8 cellular contexts compared by ENCODE assay signal in genomic region chr7:148701414-148701813, GRCh38. TPM values are rescaled to one million over a fixed set of nuclear protein-coding genes. Genes with fewer than 3 reads are reported as not detected.
DNase-seq lines count a peak whose midpoint lies in the region; ATAC-seq and TF ChIP-seq lines count a peak whose summit lies in the region.

No MANE protein-coding gene starts in this region.

- WGBS in mammary epithelial cell (ENCODE audit: low coverage, missing lambda C conversion rate) = 6% methylated on average over 1 of the region's 1 CpG

- peak overlapping the region; percentile 18 for H3K4me3 ChIP-seq in CD8-positive, alpha-beta memory T cell (ENCODE audit: low read length)
- H3K4me3 ChIP-seq in mammary epithelial cell (replicated peaks in 1 of 3; ENCODE audit: insufficient read depth in 1 of 3, low read depth in 2 of 3, low read length in 3 of 3) (peak overlapping the region in 1 of 3 experiments; percentile 79), lower lobe of right lung (no peak overlapping the region)

- in situ Hi-C loops in mammary epithelial cell (cut with MboI; ENCODE audit: low sequenced_read_pairs in 2 of 2) = no loop called here

- H3K4me1 Mint-ChIP-seq in CD8-positive, alpha-beta memory T cell = peaks cover 65 to 80% (median 77%) of the 10 kb centered on the region in 3 donors
- H3K4me1 Mint-ChIP-seq in naive B cell = peaks cover 57 to 67% (median 57%) of the 10 kb centered on the region in 3 donors

- no peaks in the 10 kb centered on the region for H3K36me3 ChIP-seq in CD8-positive, alpha-beta memory T cell (ENCODE audit: insufficient read depth, low read length)
- H3K36me3 ChIP-seq in mammary epithelial cell (ENCODE audit: insufficient read depth, low read length) (no peaks in the 10 kb centered on the region), lower lobe of right lung (no peaks in the 10 kb centered on the region)

- peaks cover 84% of the 10 kb centered on the region for H3K79me2 ChIP-seq in mammary epithelial cell (ENCODE audit: insufficient read depth, low read length)

- no peak overlapping the region for H3K9ac ChIP-seq in mammary epithelial cell (ENCODE audit: insufficient read depth, low read length)

- H3K4me2 ChIP-seq in mammary epithelial cell (ENCODE audit: insufficient read depth, low read depth, low read length) = peak overlapping the region; percentile 94

- peaks cover 69% of the 10 kb centered on the region for H3K4me1 ChIP-seq in CD8-positive, alpha-beta memory T cell (ENCODE audit: insufficient read depth, low read length)
- H3K4me1 ChIP-seq in mammary epithelial cell (ENCODE audit: insufficient read depth, low read length) = peaks cover 36% of the 10 kb centered on the region
- peaks cover 62% of the 10 kb centered on the region for H3K4me1 ChIP-seq in lower lobe of right lung

- H3K9me3 ChIP-seq in CD8-positive, alpha-beta memory T cell (ENCODE audit: low read length) = no peaks in the 10 kb centered on the region
- H3K9me3 ChIP-seq in mammary epithelial cell (replicated peaks; ENCODE audit: insufficient read depth, low read length) (no peaks in the 10 kb centered on the region), lower lobe of right lung (no peaks in the 10 kb centered on the region)

- DNase-seq in CD8-positive, alpha-beta memory T cell = no peak
- peak; percentile 41 to 48 for DNase-seq in Kasumi-1 (lab: John Stamatoyannopoulos, UW)
- DNase-seq in mammary epithelial cell = no peak
- no peak for DNase-seq in naive B cell
- DNase-seq in lower lobe of right lung = no peak
- DNase-seq in NOMO-1 treated with dmso at 0.1 percent for 144 hours (lab: John Stamatoyannopoulos, UW; ENCODE audit: unreplicated experiment) = no peak
- no peak for DNase-seq in HT-29 (ENCODE audit: low spot score)

- H3K27me3 ChIP-seq in CD8-positive, alpha-beta memory T cell (ENCODE audit: insufficient read depth, low read length, poor library complexity, severe bottlenecking) = no peaks in the 10 kb centered on the region
- H3K27me3 ChIP-seq in mammary epithelial cell (ENCODE audit: insufficient read depth, low read length) (no peaks in the 10 kb centered on the region), lower lobe of right lung (ENCODE audit: low read depth) (no peaks in the 10 kb centered on the region)

- no peaks in the 10 kb centered on the region for H3K27me3 Mint-ChIP-seq in CD8-positive, alpha-beta memory T cell
- no peaks in the 10 kb centered on the region for H3K27me3 Mint-ChIP-seq in naive B cell

- peak overlapping the region in 3 of 8 donors; percentile 44 to 83 (median 83) for H3K27ac Mint-ChIP-seq in CD8-positive, alpha-beta memory T cell
- peak overlapping the region in 2 of 6 donors; percentile 19 to 87 for H3K27ac Mint-ChIP-seq in naive B cell

- dilution Hi-C loops in mammary epithelial cell (cut with HindIII; ENCODE audit: low sequenced_read_pairs) = no loop called here

- H3K4me3 Mint-ChIP-seq in CD8-positive, alpha-beta memory T cell = peak overlapping the region; percentile 61 to 96 (median 90)
- peak overlapping the region; percentile 62 to 93 (median 88) for H3K4me3 Mint-ChIP-seq in naive B cell

- intact Hi-C loops in mammary epithelial cell (cut with micrococcal nuclease) (no loop called here), lower lobe of right lung (cut with DNase I) (no loop called here)

- CTCF ChIA-PET in CD8-positive, alpha-beta memory T cell (lab: Charles Lee) = no interaction called here
- CTCF ChIA-PET in mammary epithelial cell (lab: Charles Lee; ENCODE audit: low non-redundant PET) = no interaction called here

- no peak for TF ChIP-seq CTCF in mammary epithelial cell (conservative IDR thresholded peaks at IDR 0.05 in 1 of 2, IDR thresholded peaks at IDR 0.05 in 1 of 2; ENCODE audit: extremely low read depth in 1 of 2, insufficient read depth in 1 of 2, low read depth in 1 of 2, low read length in 2 of 2)
- no peak for TF ChIP-seq CTCF in lower lobe of right lung (IDR thresholded peaks at IDR 0.05)

- no peaks in the 10 kb centered on the region for H3K9me3 Mint-ChIP-seq in CD8-positive, alpha-beta memory T cell
- H3K9me3 Mint-ChIP-seq in naive B cell = no peaks in the 10 kb centered on the region

- POLR2A ChIA-PET in CD8-positive, alpha-beta memory T cell (lab: Charles Lee) = interaction anchor here (0.5 kb wide), 1 partner anchor 268 kb away, joined by 3 read pairs; no protein-coding TSS in a partner anchor

- no peak overlapping the region for H3K27ac ChIP-seq in CD8-positive, alpha-beta memory T cell (ENCODE audit: low read depth, low read length)
- no peak overlapping the region for H3K27ac ChIP-seq in mammary epithelial cell (ENCODE audit: insufficient read depth, low read depth, low read length)
- H3K27ac ChIP-seq in lower lobe of right lung = no peak overlapping the region

- peaks cover 15% of the 10 kb centered on the region for H4K20me1 ChIP-seq in mammary epithelial cell (ENCODE audit: insufficient read depth, low read length)

- BruUV-seq in mammary epithelial cell (replicated peaks; lab: Mats Ljungman, UMichigan) = no TSS peak

- ATAC-seq in naive B cell (ENCODE audit: low read depth in 2 of 2) (no peak), lower lobe of right lung (no peak), HG03565 (IDR thresholded peaks at IDR 0.05; ENCODE audit: unreplicated experiment) (no peak)

- no peak overlapping the region for H2AFZ ChIP-seq in mammary epithelial cell (ENCODE audit: low read depth, low read length)

- H3K36me3 Mint-ChIP-seq in CD8-positive, alpha-beta memory T cell = peaks cover 0 to 6% (median 0%) of the 10 kb centered on the region in 3 donors
- H3K36me3 Mint-ChIP-seq in naive B cell = no peaks in the 10 kb centered on the region

RNA-seq across cellular contexts. Expression of gene CUL1, which starts 2.7 kb away (rescaled TPM):
- 10 to 100 TPM; 92.2 to 93.4 TPM for total RNA-seq in CD8-positive, alpha-beta memory T cell
- 58.3 TPM for polyA plus RNA-seq in CD8-positive, alpha-beta memory T cell
- total RNA-seq in mammary epithelial cell (10 to 100 TPM; 53.5 to 54.9 TPM), lower lobe of right lung (47.5 TPM)
- polyA plus RNA-seq in mammary epithelial cell (47.8 TPM), naive B cell (ENCODE audit: low read depth in 6 of 6) (10 to 100 TPM; 41.3 to 58.9 (median 46.3) TPM)
- polyA minus RNA-seq in mammary epithelial cell = 38.9 TPM
- total RNA-seq in HT-29 (2014; rRNA removed; shearing (Covaris generic)) = 44.2 and 46.7 TPM in 2 replicates

Comparison
In these comparisons a context has a peak if more than half of its experiments do, and no peak if none do; other contexts are left out.
1. DNase-seq: peak in Kasumi-1 (2 of 2); none in CD8-positive, alpha-beta memory T cell (0 of 5), mammary epithelial cell (single experiment), naive B cell (single experiment), lower lobe of right lung (single experiment), NOMO-1 treated with dmso at 0.1 percent for 144 hours (single experiment) and HT-29 (single experiment).